In genomic region chr12:117227000-117227653, GRCh38 we compare ENCODE assay signal across 25 cellular contexts.
"Had no signal": no experiment of that assay in that cellular context is flagged by ENCODE, and none has a peak within 500 bp of the region (broad histone marks: within the 10 kb centered on the region; RNA-seq: fewer than 3 reads in every experiment).

No MANE protein-coding gene starts in this region.

- H3K27ac ChIP-seq: epithelial cell of prostate, esophagus muscularis mucosa, gastrocnemius medialis, heart right ventricle, left ventricle myocardium inferior, lower lobe of right lung, neutrophil, psoas muscle, spleen, suprapubic skin, thyroid gland had no signal

- H3K4me3 Mint-ChIP-seq: naive B cell, nephron, type B pancreatic cell had no signal

- H3K9me3 ChIP-seq: esophagus muscularis mucosa, gastrocnemius medialis, heart right ventricle, left ventricle myocardium inferior, lower lobe of right lung, neutrophil, psoas muscle, spleen, suprapubic skin, thyroid gland had no signal

- FAIRE-seq: kidney, urothelium cell line had no signal

- H3K4me1 ChIP-seq: esophagus muscularis mucosa, gastrocnemius medialis, heart right ventricle, left ventricle myocardium inferior, lower lobe of right lung, psoas muscle, spleen, suprapubic skin, thyroid gland had no signal

- H3K27me3 ChIP-seq: gastrocnemius medialis, thyroid gland had no signal

- DNase-seq: effector memory CD4-positive, alpha-beta T cell; gastrocnemius medialis; heart right ventricle; hypothalamus; kidney; left cardiac atrium; left ventricle myocardium inferior; lower lobe of right lung; mesenchymal stem cell; naive B cell; stimulated activated CD4-positive, alpha-beta T cell treated with anti-CD3 and anti-CD28 coated beads, Interleukin-15, amount 100 ng/mL, for 24 hours; stimulated activated CD4-positive, alpha-beta T cell treated with anti-CD3 and anti-CD28 coated beads, Interleukin-1b, Interleukin-23, amount 100 ng/mL, for 48 hours; stimulated activated CD4-positive, alpha-beta T cell treated with anti-CD3 and anti-CD28 coated beads, Interleukin-4, amount 100 ng/mL, for 24 hours; stimulated activated naive CD4-positive, alpha-beta T cell treated with Interleukin-2 at 50 U/mL for 16 hours; thyroid gland had no signal

- H3K4me1 Mint-ChIP-seq: naive B cell, nephron had no signal

- H3K36me3 ChIP-seq: esophagus muscularis mucosa, heart right ventricle, left ventricle myocardium inferior, lower lobe of right lung, neutrophil, spleen, suprapubic skin, thyroid gland had no signal

- H3K36me3 Mint-ChIP-seq: naive B cell, type B pancreatic cell had no signal

- H3K27ac Mint-ChIP-seq: nephron, type B pancreatic cell had no signal

- H3K9me3 Mint-ChIP-seq: nephron, type B pancreatic cell had no signal

- ATAC-seq: gastrocnemius medialis, heart right ventricle, left cardiac atrium, lower lobe of right lung, psoas muscle, sciatic nerve had no signal

- H3K4me3 ChIP-seq: esophagus muscularis mucosa, gastrocnemius medialis, heart right ventricle, left ventricle myocardium inferior, lower lobe of right lung, psoas muscle, spleen, suprapubic skin, thyroid gland had no signal
